22 cellular contexts compared by ENCODE assay signal in the genomic region with DNA sequence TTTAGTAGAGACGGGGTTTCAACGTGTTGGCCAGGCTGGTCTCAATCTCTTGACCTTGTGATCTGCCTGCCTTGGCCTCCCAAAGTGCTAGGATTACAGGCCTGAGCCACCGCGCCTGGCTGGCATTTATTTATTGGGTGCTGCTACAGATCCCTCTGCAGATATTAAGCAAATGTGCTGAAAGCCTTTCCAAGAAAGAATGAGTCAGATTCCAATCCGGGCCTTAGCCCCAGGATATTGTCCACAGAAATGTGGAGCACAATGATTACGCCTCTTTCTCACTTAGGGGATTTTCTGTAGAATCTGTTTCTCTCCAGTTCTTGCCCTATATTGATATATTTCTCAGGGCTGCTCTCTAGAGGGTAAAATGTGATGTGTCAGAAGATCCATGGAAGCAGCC. TPM values are rescaled to one million over a fixed set of nuclear protein-coding genes. Genes with fewer than 3 reads are reported as not detected.
DNase-seq lines count a peak whose midpoint lies in the region; ATAC-seq, FAIRE-seq and TF ChIP-seq lines count a peak whose summit lies in the region.
"Had no signal": no experiment of that assay in that cellular context is flagged by ENCODE, and none has a peak within 500 bp of the region (broad histone marks: within the 10 kb centered on the region; RNA-seq: fewer than 3 reads in every experiment).

No MANE protein-coding gene starts in this region.

- H3K4me1 ChIP-seq in astrocyte (ENCODE audit: insufficient read depth, low read length), result peaks cover 31% of the 10 kb centered on the region
- H3K4me1 ChIP-seq in heart right ventricle, result no peaks in the 10 kb centered on the region
- H3K4me1 ChIP-seq: body of pancreas, prostate gland had no signal

- peaks cover 26% of the 10 kb centered on the region for H3K9me3 Mint-ChIP-seq in astrocyte (ENCODE audit: unreplicated experiment)
- H3K9me3 Mint-ChIP-seq in activated T-cell treated with anti-CD3 and anti-CD28 coated beads, Interleukin-2, amount 50 U/mL, for 24 hours, result peaks cover 3% of the 10 kb centered on the region

- no peak overlapping the region for H3K4me3 ChIP-seq in AG09309 (ENCODE audit: control insufficient read depth, low read depth, low read length)
- H3K4me3 ChIP-seq in astrocyte (ENCODE audit: insufficient read depth, low read depth, low read length), result no peak overlapping the region
- no peak overlapping the region for H3K4me3 ChIP-seq in fibroblast of the aortic adventitia (ENCODE audit: low read depth, low read length)
- H3K4me3 ChIP-seq in heart right ventricle, result no peak overlapping the region
- H3K4me3 ChIP-seq: body of pancreas, prostate gland had no signal

- no peak overlapping the region for H3K4me2 ChIP-seq in astrocyte (ENCODE audit: low read length)

- H3K79me2 ChIP-seq in astrocyte (ENCODE audit: insufficient read depth, low read length), result no peaks in the 10 kb centered on the region

- FAIRE-seq in astrocyte (lab: Jason Lieb, UNC), result peak; percentile 29
- FAIRE-seq: islet of Langerhans had no signal

- H3K27me3 ChIP-seq in astrocyte (ENCODE audit: insufficient read depth, low read length), result peaks cover 8% of the 10 kb centered on the region
- H3K27me3 ChIP-seq in heart right ventricle, result peaks cover 0 to 85% (median 68%) of the 10 kb centered on the region in 7 donors
- H3K27me3 ChIP-seq: body of pancreas had no signal

- peaks cover 15% of the 10 kb centered on the region for H3K27me3 Mint-ChIP-seq in astrocyte (ENCODE audit: low read depth, unreplicated experiment)
- peaks cover 82% of the 10 kb centered on the region for H3K27me3 Mint-ChIP-seq in activated T-cell treated with anti-CD3 and anti-CD28 coated beads, Interleukin-2, amount 50 U/mL, for 24 hours

- DNase-seq in AG09309 (ENCODE audit: low read depth) (peak; percentile 31), HT1080 (ENCODE audit: low read depth) (peak; percentile 30), astrocyte (ENCODE audit: low read depth) (peak; percentile 65), fibroblast of the aortic adventitia (ENCODE audit: low read depth) (peak; percentile 76), cerebellar cortex (ENCODE audit: low spot score) (no peak), heart right ventricle (no peak)
- no peak for DNase-seq in activated T-cell treated with anti-CD3 and anti-CD28 coated beads, Interleukin-2, amount 50 U/mL, for 24 hours
- DNase-seq in activated effector memory CD4-positive, alpha-beta T cell treated with Interleukin-2 at 50 U/mL for 16 hours, result no peak
- DNase-seq: ACHN; body of pancreas; H7; head of caudate nucleus; NCI-H146; NCI-H345; SHP77 treated with DMSO at 0.1 percent for 48 hours; stimulated activated naive CD8-positive, alpha-beta T cell treated with anti-CD3 and anti-CD28 coated beads, Interleukin-15, Interleukin-2, amounts not matched to agents 100 U/mL and 50 U/mL, for 24 hours; T-helper 2 cell had no signal

- WGBS in heart right ventricle, 2 donors, result 70 to 73% methylated on average over 6 of the region's 6 CpGs

- H2AFZ ChIP-seq in astrocyte (ENCODE audit: low read depth, low read length), result no peak overlapping the region

- H3K36me3 ChIP-seq in astrocyte (ENCODE audit: insufficient read depth, low read length) (no peaks in the 10 kb centered on the region), heart right ventricle (no peaks in the 10 kb centered on the region)
- H3K36me3 ChIP-seq: prostate gland had no signal

- H4K20me1 ChIP-seq in astrocyte (ENCODE audit: insufficient read depth, low read length), result no peaks in the 10 kb centered on the region

- H3K4me3 Mint-ChIP-seq in astrocyte (ENCODE audit: unreplicated experiment), result no peak overlapping the region
- H3K4me3 Mint-ChIP-seq in activated T-cell treated with anti-CD3 and anti-CD28 coated beads, Interleukin-2, amount 50 U/mL, for 24 hours, result no peak overlapping the region
- H3K4me3 Mint-ChIP-seq: nephron had no signal

- H3K36me3 Mint-ChIP-seq in astrocyte (ENCODE audit: low read depth, unreplicated experiment), result peaks cover 39% of the 10 kb centered on the region
- no peaks in the 10 kb centered on the region for H3K36me3 Mint-ChIP-seq in activated T-cell treated with anti-CD3 and anti-CD28 coated beads, Interleukin-2, amount 50 U/mL, for 24 hours (ENCODE audit: low read depth)

- no peak overlapping the region for H3K9ac ChIP-seq in astrocyte (ENCODE audit: low read length)

- intact Hi-C loops in heart right ventricle (cut with DNase I), result no loop called here

- no peak overlapping the region for H3K27ac Mint-ChIP-seq in astrocyte (ENCODE audit: unreplicated experiment)
- no peak overlapping the region for H3K27ac Mint-ChIP-seq in activated T-cell treated with anti-CD3 and anti-CD28 coated beads, Interleukin-2, amount 50 U/mL, for 24 hours

- no peak overlapping the region for H3K27ac ChIP-seq in astrocyte (ENCODE audit: low read depth, low read length)
- no peak overlapping the region for H3K27ac ChIP-seq in heart right ventricle
- H3K27ac ChIP-seq: body of pancreas, prostate gland had no signal

- H3K9me3 ChIP-seq in astrocyte (ENCODE audit: insufficient read depth, low read depth, low read length) (peaks cover 3% of the 10 kb centered on the region), heart right ventricle (peaks cover 0 to 8% (median 0%) of the 10 kb centered on the region in 11 donors)
- H3K9me3 ChIP-seq: prostate gland had no signal

- ATAC-seq in heart right ventricle, result no peak
- ATAC-seq: body of pancreas; stimulated activated naive CD8-positive, alpha-beta T cell treated with anti-CD3 and anti-CD28 coated beads, Interleukin-15, Interleukin-2, amounts not matched to agents 100 U/mL and 50 U/mL, for 24 hours had no signal

- TF ChIP-seq CTCF in AG09309 (IDR thresholded peaks at IDR 0.05; ENCODE audit: control insufficient read depth, insufficient read depth, low read depth, low read length, missing control alignments) (no peak), astrocyte (IDR thresholded peaks at IDR 0.05; ENCODE audit: insufficient read depth, low read depth, low read length) (no peak), fibroblast of the aortic adventitia (IDR thresholded peaks at IDR 0.05; ENCODE audit: insufficient read depth, low read length) (no peak), heart right ventricle (IDR thresholded peaks at IDR 0.05) (no peak)

- peaks cover 34% of the 10 kb centered on the region for H3K4me1 Mint-ChIP-seq in astrocyte (ENCODE audit: low read depth, unreplicated experiment)
- peaks cover 4% of the 10 kb centered on the region for H3K4me1 Mint-ChIP-seq in activated T-cell treated with anti-CD3 and anti-CD28 coated beads, Interleukin-2, amount 50 U/mL, for 24 hours (ENCODE audit: low read depth)

RNA-seq across cellular contexts. Expression of a gene that starts 24.7 kb away (rescaled TPM):
- total RNA-seq in HT1080 (2014; rRNA removed; shearing (Covaris generic)), result not detected in 2 replicates
- not detected in 2 replicates for polyA plus RNA-seq in HT1080 (2015; cell fraction: cytosol; rRNA removed)
- polyA plus RNA-seq in HT1080 (2015; cell fraction: nucleus; rRNA removed), result not detected in 2 replicates
- total RNA-seq in astrocyte (2.3 and 5.4 TPM in 2 replicates), fibroblast of the aortic adventitia (ENCODE audit: low replicate concordance) (0.27 and 0.74 TPM in 2 replicates), heart right ventricle (not detected)
- polyA plus RNA-seq in heart right ventricle, result not detected
- total RNA-seq: body of pancreas, H7, lung microvascular endothelial cell, prostate gland had no signal
- polyA plus RNA-seq: urinary bladder had no signal

RNA-seq across cellular contexts. Expression of a gene that starts 42.6 kb away (rescaled TPM):
- not detected in 2 replicates for total RNA-seq in HT1080 (2014; rRNA removed; shearing (Covaris generic))
- polyA plus RNA-seq in HT1080 (2015; cell fraction: cytosol; rRNA removed), result not detected in 2 replicates
- polyA plus RNA-seq in HT1080 (2015; cell fraction: nucleus; rRNA removed), result not detected in 2 replicates
- total RNA-seq in astrocyte (not detected in 2 replicates), fibroblast of the aortic adventitia (ENCODE audit: low replicate concordance) (not detected in 2 replicates), heart right ventricle (1 to 10 TPM in 1 of 10 donors, under 1 TPM in 1, not detected in 8; 0.81 to 1.1 TPM)
- polyA plus RNA-seq in heart right ventricle, result under 1 TPM in 1 of 2 donors, not detected in 1; 0.16 TPM
- total RNA-seq: body of pancreas, H7, lung microvascular endothelial cell, prostate gland, urinary bladder had no signal

RNA-seq across cellular contexts. Expression of a gene that starts 59.0 kb away (rescaled TPM):
- 1.7 and 1.9 TPM in 2 replicates for total RNA-seq in HT1080 (2014; rRNA removed; shearing (Covaris generic))
- polyA plus RNA-seq in HT1080 (2015; cell fraction: cytosol; rRNA removed), result not detected in 2 replicates
- polyA plus RNA-seq in HT1080 (2015; cell fraction: nucleus; rRNA removed), result 0.26 TPM in 1 of 2 replicates, not detected in the other
- total RNA-seq in astrocyte (93.5 and 127 TPM in 2 replicates), fibroblast of the aortic adventitia (ENCODE audit: low replicate concordance) (not detected in 2 replicates), heart right ventricle (not detected)
- not detected for polyA plus RNA-seq in heart right ventricle
- total RNA-seq: body of pancreas, H7, lung microvascular endothelial cell, prostate gland, urinary bladder had no signal
- polyA plus RNA-seq: urinary bladder had no signal

Comparison
In these comparisons a context has a peak if more than half of its experiments do, and no peak if none do; other contexts are left out.
1. DNase-seq: peak in AG09309 (single experiment), HT1080 (single experiment), astrocyte (single experiment) and fibroblast of the aortic adventitia (single experiment); none in activated T-cell treated with anti-CD3 and anti-CD28 coated beads, Interleukin-2, amount 50 U/mL, for 24 hours (single experiment), cerebellar cortex (single experiment), activated effector memory CD4-positive, alpha-beta T cell treated with Interleukin-2 at 50 U/mL for 16 hours (single experiment) and heart right ventricle (0 of 2).
2. RNA of a gene that starts 59.0 kb away (total RNA-seq): 93.5 to 127 TPM in astrocyte; 1.7 to 1.9 TPM in HT1080, not detected in fibroblast of the aortic adventitia and not detected in heart right ventricle; every median in the first group is over 10 times any median in the second.